ENCODE assay signal across 15 cellular contexts in genomic region chrX:11214346-11215190, GRCh38.
DNase-seq lines count a peak whose midpoint lies in the region; ATAC-seq and TF ChIP-seq lines count a peak whose summit lies in the region.
"Had no signal": no experiment of that assay in that cellular context is flagged by ENCODE, and none has a peak within 500 bp of the region (broad histone marks: within the 10 kb centered on the region; RNA-seq: fewer than 3 reads in every experiment).

No MANE protein-coding gene starts in this region.

- H3K9me3 ChIP-seq in breast epithelium, result peaks cover 22 to 23% of the 10 kb centered on the region in 2 donors

- DNase-seq in ELF-1 (ENCODE audit: low read depth, low spot score) (peak; percentile 6), posterior vena cava (ENCODE audit: low spot score) (peak; percentile 76), breast epithelium (ENCODE audit: low spot score in 2 of 2) (no peak), T-helper 1 cell (no peak), NAMALWA (ENCODE audit: low spot score) (no peak)
- DNase-seq: CD8-positive, alpha-beta T cell; COR-L47; DMS153; DMS79 treated with DMSO at 0.1 percent for 48 hours; EL; GF-D8; GM23248 had no signal

- no peak overlapping the region for H3K4me3 ChIP-seq in breast epithelium
- H3K4me3 ChIP-seq: GM23248 had no signal

- no peak for TF ChIP-seq POLR2A in breast epithelium (IDR thresholded peaks at IDR 0.05)

- ATAC-seq in GM19438 (IDR thresholded peaks at IDR 0.05; ENCODE audit: low read depth, unreplicated experiment) (peak; percentile 44), esophagus mucosa (peak; percentile 13), GM18907 (IDR thresholded peaks at IDR 0.05; ENCODE audit: unreplicated experiment) (no peak)
- ATAC-seq: CD8-positive, alpha-beta T cell had no signal

- H3K27ac ChIP-seq in breast epithelium, result no peak overlapping the region
- H3K27ac ChIP-seq: GM23248 had no signal

- H3K4me1 ChIP-seq in breast epithelium, result no peaks in the 10 kb centered on the region

- no peak for TF ChIP-seq CTCF in breast epithelium (IDR thresholded peaks at IDR 0.05)

- H3K36me3 ChIP-seq in breast epithelium, result no peaks in the 10 kb centered on the region

- H3K27me3 ChIP-seq in breast epithelium, result peaks cover 0 to 7% of the 10 kb centered on the region in 2 donors

- intact Hi-C loops in posterior vena cava (cut with DNase I), result no loop called here
- intact Hi-C loops in breast epithelium (cut with DNase I; ENCODE audit: low total_unique reads), result no loop called here

Comparison
In these comparisons a context has a peak if more than half of its experiments do, and no peak if none do; other contexts are left out.
1. DNase-seq: peak in ELF-1 (single experiment) and posterior vena cava (single experiment); none in breast epithelium (0 of 2), T-helper 1 cell (0 of 5) and NAMALWA (single experiment).